Comparison of ENCODE assay signal across 1 cellular context in the genomic region with DNA sequence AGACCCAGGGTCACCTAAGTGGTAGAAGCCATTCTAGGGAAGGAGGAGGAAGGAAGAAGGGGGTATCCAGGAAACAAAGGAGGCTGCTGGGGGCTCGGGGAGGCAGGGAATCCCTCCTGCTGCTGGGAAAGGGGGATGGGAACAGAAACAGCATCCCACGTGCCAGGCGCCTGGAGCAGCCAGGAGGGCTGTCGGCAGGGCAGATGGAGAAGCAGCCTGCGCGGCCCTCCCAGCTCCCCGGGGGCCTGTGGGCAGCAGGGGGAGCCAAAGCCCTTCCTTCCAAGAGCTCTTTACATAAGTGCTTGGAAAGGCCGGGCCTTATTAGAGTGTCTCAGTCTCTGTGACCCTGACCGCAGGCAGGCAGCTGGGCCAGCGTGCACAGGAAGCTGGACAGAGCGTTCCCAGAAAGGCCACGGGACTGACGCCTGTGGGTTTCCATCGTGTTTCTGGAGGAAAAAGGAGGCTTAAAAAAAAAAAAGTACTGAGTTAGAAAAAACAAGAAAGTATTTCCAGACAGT.
A peak's percentile ranks its signal among the peaks of the same experiment; 100 is the strongest.
TF ChIP-seq lines count a peak whose summit lies in the region.

No MANE protein-coding gene starts in this region.

TF ChIP-seq in HepG2, 621 proteins besides CTCF, POLR2A, EP300 and RAD21 (continued from another document and continues in another):
- TF ChIP-seq, protein P1, sequence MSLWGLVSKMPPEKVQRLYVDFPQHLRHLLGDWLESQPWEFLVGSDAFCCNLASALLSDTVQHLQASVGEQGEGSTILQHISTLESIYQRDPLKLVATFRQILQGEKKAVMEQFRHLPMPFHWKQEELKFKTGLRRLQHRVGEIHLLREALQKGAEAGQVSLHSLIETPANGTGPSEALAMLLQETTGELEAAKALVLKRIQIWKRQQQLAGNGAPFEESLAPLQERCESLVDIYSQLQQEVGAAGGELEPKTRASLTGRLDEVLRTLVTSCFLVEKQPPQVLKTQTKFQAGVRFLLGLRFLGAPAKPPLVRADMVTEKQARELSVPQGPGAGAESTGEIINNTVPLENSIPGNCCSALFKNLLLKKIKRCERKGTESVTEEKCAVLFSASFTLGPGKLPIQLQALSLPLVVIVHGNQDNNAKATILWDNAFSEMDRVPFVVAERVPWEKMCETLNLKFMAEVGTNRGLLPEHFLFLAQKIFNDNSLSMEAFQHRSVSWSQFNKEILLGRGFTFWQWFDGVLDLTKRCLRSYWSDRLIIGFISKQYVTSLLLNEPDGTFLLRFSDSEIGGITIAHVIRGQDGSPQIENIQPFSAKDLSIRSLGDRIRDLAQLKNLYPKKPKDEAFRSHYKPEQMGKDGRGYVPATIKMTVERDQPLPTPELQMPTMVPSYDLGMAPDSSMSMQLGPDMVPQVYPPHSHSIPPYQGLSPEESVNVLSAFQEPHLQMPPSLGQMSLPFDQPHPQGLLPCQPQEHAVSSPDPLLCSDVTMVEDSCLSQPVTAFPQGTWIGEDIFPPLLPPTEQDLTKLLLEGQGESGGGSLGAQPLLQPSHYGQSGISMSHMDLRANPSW (CRISPR knock-in tag; IDR thresholded peaks at IDR 0.05; ENCODE audit: borderline replicate concordance), result no peak
- TF ChIP-seq SPEN (CRISPR knock-in tag; IDR thresholded peaks at IDR 0.05; ENCODE audit: low read depth), result peak; percentile 66
- TF ChIP-seq, protein P2, sequence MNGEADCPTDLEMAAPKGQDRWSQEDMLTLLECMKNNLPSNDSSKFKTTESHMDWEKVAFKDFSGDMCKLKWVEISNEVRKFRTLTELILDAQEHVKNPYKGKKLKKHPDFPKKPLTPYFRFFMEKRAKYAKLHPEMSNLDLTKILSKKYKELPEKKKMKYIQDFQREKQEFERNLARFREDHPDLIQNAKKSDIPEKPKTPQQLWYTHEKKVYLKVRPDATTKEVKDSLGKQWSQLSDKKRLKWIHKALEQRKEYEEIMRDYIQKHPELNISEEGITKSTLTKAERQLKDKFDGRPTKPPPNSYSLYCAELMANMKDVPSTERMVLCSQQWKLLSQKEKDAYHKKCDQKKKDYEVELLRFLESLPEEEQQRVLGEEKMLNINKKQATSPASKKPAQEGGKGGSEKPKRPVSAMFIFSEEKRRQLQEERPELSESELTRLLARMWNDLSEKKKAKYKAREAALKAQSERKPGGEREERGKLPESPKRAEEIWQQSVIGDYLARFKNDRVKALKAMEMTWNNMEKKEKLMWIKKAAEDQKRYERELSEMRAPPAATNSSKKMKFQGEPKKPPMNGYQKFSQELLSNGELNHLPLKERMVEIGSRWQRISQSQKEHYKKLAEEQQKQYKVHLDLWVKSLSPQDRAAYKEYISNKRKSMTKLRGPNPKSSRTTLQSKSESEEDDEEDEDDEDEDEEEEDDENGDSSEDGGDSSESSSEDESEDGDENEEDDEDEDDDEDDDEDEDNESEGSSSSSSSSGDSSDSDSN (CRISPR knock-in tag; IDR thresholded peaks at IDR 0.05), result peak; percentile 55; the same call in 1 of the 2 replicates
- 0 out of 2 replicates have a peak, but pooled peaks have one; percentile 21 for TF ChIP-seq ZSCAN21 (CRISPR knock-in tag; IDR thresholded peaks at IDR 0.05; ENCODE audit: borderline replicate concordance)
- peak; percentile 53; the same call in 1 of the 2 replicates for TF ChIP-seq ZSCAN25 (CRISPR knock-in tag; IDR thresholded peaks at IDR 0.05)
- TF ChIP-seq, protein P3, sequence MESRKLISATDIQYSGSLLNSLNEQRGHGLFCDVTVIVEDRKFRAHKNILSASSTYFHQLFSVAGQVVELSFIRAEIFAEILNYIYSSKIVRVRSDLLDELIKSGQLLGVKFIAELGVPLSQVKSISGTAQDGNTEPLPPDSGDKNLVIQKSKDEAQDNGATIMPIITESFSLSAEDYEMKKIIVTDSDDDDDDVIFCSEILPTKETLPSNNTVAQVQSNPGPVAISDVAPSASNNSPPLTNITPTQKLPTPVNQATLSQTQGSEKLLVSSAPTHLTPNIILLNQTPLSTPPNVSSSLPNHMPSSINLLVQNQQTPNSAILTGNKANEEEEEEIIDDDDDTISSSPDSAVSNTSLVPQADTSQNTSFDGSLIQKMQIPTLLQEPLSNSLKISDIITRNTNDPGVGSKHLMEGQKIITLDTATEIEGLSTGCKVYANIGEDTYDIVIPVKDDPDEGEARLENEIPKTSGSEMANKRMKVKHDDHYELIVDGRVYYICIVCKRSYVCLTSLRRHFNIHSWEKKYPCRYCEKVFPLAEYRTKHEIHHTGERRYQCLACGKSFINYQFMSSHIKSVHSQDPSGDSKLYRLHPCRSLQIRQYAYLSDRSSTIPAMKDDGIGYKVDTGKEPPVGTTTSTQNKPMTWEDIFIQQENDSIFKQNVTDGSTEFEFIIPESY (CRISPR knock-in tag; IDR thresholded peaks at IDR 0.05), result no peak
- TF ChIP-seq, protein P4, sequence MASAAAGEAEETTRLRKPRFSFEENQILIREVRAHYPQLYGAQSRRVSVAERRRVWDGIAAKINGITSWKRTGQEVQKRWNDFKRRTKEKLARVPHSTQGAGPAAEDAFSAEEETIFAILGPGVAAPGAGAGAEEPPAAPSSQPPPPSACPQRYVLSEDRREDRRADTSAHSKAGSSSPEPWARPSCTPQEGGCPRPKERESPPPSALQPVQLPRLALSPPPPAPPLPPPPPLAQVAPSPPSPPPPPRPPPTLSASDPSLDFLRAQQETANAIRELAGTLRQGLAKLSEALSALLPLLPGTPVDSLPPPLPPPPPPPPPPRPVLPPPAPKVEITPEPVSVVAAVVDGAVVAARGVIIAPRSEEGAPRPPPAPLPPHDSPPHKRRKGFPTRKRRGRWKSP (CRISPR knock-in tag; IDR thresholded peaks at IDR 0.05), result 0 out of 2 replicates have a peak, but pooled peaks have one; percentile 24
- no peak for TF ChIP-seq ARNT2 (CRISPR knock-in tag; IDR thresholded peaks at IDR 0.05; ENCODE audit: low read depth)
- TF ChIP-seq TBL1XR1 (IDR thresholded peaks at IDR 0.05; ENCODE audit: borderline replicate concordance, low read length, partially characterized antibody), result no peak
- TF ChIP-seq TARDBP (CRISPR knock-in tag; IDR thresholded peaks at IDR 0.05), result peak; percentile 72; the same call in 1 of the 2 replicates
- TF ChIP-seq ZNF460 (CRISPR knock-in tag; IDR thresholded peaks at IDR 0.05; ENCODE audit: borderline replicate concordance), result no peak
- TF ChIP-seq SOX13 (IDR thresholded peaks at IDR 0.05), result no peak
- TF ChIP-seq SOX13 (CRISPR knock-in tag; conservative IDR thresholded peaks at IDR 0.05 in 1 of 2, IDR thresholded peaks at IDR 0.05 in 1 of 2), result 0 out of 4 replicates have a peak, but pooled peaks of 1 of the 2 experiments have one; percentile 14
- no peak for TF ChIP-seq NFKBIZ (CRISPR knock-in tag; IDR thresholded peaks at IDR 0.05)
- no peak for TF ChIP-seq SNRNP70 (IDR thresholded peaks at IDR 0.05; ENCODE audit: low read depth, low read length)
- TF ChIP-seq, protein P5, sequence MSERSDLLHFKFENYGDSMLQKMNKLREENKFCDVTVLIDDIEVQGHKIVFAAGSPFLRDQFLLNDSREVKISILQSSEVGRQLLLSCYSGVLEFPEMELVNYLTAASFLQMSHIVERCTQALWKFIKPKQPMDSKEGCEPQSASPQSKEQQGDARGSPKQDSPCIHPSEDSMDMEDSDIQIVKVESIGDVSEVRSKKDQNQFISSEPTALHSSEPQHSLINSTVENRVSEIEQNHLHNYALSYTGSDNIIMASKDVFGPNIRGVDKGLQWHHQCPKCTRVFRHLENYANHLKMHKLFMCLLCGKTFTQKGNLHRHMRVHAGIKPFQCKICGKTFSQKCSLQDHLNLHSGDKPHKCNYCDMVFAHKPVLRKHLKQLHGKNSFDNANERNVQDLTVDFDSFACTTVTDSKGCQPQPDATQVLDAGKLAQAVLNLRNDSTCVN (CRISPR knock-in tag; IDR thresholded peaks at IDR 0.05; ENCODE audit: borderline replicate concordance), result no peak
- TF ChIP-seq, protein P6, sequence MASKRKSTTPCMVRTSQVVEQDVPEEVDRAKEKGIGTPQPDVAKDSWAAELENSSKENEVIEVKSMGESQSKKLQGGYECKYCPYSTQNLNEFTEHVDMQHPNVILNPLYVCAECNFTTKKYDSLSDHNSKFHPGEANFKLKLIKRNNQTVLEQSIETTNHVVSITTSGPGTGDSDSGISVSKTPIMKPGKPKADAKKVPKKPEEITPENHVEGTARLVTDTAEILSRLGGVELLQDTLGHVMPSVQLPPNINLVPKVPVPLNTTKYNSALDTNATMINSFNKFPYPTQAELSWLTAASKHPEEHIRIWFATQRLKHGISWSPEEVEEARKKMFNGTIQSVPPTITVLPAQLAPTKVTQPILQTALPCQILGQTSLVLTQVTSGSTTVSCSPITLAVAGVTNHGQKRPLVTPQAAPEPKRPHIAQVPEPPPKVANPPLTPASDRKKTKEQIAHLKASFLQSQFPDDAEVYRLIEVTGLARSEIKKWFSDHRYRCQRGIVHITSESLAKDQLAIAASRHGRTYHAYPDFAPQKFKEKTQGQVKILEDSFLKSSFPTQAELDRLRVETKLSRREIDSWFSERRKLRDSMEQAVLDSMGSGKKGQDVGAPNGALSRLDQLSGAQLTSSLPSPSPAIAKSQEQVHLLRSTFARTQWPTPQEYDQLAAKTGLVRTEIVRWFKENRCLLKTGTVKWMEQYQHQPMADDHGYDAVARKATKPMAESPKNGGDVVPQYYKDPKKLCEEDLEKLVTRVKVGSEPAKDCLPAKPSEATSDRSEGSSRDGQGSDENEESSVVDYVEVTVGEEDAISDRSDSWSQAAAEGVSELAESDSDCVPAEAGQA (IDR thresholded peaks at IDR 0.05; ENCODE audit: low read depth), result no peak
- TF ChIP-seq, protein P6 (CRISPR knock-in tag; IDR thresholded peaks at IDR 0.05; ENCODE audit: borderline replicate concordance), result no peak
- TF ChIP-seq SYNCRIP (IDR thresholded peaks at IDR 0.05; ENCODE audit: insufficient read depth, low read depth, low read length), result no peak
- 0 out of 2 replicates have a peak, but pooled peaks have one; percentile 58 for TF ChIP-seq ZNF598 (CRISPR knock-in tag; IDR thresholded peaks at IDR 0.05; ENCODE audit: borderline replicate concordance)
- TF ChIP-seq PHF5A (CRISPR knock-in tag; IDR thresholded peaks at IDR 0.05; ENCODE audit: low read depth, unreplicated experiment), result no peak
- TF ChIP-seq, protein P7, sequence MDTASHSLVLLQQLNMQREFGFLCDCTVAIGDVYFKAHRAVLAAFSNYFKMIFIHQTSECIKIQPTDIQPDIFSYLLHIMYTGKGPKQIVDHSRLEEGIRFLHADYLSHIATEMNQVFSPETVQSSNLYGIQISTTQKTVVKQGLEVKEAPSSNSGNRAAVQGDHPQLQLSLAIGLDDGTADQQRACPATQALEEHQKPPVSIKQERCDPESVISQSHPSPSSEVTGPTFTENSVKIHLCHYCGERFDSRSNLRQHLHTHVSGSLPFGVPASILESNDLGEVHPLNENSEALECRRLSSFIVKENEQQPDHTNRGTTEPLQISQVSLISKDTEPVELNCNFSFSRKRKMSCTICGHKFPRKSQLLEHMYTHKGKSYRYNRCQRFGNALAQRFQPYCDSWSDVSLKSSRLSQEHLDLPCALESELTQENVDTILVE (CRISPR knock-in tag; IDR thresholded peaks at IDR 0.05), result 0 out of 2 replicates have a peak, but pooled peaks have one; percentile 20
- TF ChIP-seq, protein P8, sequence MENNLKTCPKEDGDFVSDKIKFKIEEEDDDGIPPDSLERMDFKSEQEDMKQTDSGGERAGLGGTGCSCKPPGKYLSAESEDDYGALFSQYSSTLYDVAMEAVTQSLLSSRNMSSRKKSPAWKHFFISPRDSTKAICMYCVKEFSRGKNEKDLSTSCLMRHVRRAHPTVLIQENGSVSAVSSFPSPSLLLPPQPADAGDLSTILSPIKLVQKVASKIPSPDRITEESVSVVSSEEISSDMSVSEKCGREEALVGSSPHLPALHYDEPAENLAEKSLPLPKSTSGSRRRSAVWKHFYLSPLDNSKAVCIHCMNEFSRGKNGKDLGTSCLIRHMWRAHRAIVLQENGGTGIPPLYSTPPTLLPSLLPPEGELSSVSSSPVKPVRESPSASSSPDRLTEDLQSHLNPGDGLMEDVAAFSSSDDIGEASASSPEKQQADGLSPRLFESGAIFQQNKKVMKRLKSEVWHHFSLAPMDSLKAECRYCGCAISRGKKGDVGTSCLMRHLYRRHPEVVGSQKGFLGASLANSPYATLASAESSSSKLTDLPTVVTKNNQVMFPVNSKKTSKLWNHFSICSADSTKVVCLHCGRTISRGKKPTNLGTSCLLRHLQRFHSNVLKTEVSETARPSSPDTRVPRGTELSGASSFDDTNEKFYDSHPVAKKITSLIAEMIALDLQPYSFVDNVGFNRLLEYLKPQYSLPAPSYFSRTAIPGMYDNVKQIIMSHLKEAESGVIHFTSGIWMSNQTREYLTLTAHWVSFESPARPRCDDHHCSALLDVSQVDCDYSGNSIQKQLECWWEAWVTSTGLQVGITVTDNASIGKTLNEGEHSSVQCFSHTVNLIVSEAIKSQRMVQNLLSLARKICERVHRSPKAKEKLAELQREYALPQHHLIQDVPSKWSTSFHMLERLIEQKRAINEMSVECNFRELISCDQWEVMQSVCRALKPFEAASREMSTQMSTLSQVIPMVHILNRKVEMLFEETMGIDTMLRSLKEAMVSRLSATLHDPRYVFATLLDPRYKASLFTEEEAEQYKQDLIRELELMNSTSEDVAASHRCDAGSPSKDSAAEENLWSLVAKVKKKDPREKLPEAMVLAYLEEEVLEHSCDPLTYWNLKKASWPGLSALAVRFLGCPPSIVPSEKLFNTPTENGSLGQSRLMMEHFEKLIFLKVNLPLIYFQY (CRISPR knock-in tag; IDR thresholded peaks at IDR 0.05; ENCODE audit: borderline replicate concordance), result peak; percentile 67; the same call in 1 of the 2 replicates
- peak; percentile 10; the same call in 1 of the 2 replicates for TF ChIP-seq ELF1 (CRISPR knock-in tag; IDR thresholded peaks at IDR 0.05)
- no peak; the same call in 1 of the 2 replicates for TF ChIP-seq GATAD1 (CRISPR knock-in tag; IDR thresholded peaks at IDR 0.05)
- TF ChIP-seq RCOR2 (CRISPR knock-in tag; IDR thresholded peaks at IDR 0.05), result no peak
- 0 out of 2 replicates have a peak, but pooled peaks have one; percentile 38 for TF ChIP-seq HDAC2 (CRISPR knock-in tag; IDR thresholded peaks at IDR 0.05)
- no peak for TF ChIP-seq NCOA2 (CRISPR knock-in tag; IDR thresholded peaks at IDR 0.05)
- TF ChIP-seq ZNF124 (CRISPR knock-in tag; IDR thresholded peaks at IDR 0.05), result no peak
- TF ChIP-seq, protein P9, sequence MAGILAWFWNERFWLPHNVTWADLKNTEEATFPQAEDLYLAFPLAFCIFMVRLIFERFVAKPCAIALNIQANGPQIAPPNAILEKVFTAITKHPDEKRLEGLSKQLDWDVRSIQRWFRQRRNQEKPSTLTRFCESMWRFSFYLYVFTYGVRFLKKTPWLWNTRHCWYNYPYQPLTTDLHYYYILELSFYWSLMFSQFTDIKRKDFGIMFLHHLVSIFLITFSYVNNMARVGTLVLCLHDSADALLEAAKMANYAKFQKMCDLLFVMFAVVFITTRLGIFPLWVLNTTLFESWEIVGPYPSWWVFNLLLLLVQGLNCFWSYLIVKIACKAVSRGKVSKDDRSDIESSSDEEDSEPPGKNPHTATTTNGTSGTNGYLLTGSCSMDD (CRISPR knock-in tag; IDR thresholded peaks at IDR 0.05), result no peak
- 0 out of 2 replicates have a peak, but pooled peaks have one; percentile 40 for TF ChIP-seq ZNF547 (CRISPR knock-in tag; IDR thresholded peaks at IDR 0.05)
